In the genomic region with DNA sequence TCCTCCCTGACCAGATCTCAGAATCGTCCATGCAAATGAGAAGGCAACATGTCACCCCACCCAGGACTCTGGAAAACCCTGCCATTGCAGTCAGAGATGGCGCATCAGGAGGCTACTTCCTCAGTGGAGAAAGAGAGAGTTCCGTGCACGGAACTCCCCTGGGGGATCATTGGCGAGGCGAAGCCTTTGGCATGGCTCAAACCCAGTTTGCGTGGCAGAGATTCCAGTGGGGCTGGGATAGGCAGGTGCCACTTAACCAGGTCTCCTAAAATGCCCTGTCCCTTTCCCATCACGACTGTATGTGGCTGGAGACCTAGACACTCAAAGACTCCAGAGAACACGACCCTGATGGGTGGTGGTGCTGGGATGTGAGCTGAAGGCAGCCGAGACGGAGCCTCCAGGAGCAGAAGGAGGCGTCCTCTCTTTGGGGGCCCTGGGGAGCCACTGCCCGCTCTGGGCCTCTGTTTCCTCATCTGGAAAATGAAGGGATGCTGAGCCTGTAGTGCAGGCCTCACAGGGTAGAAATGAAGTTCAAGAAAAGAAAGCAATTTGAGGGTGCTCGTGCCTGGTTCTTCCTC, we compare ENCODE assay signal across 10 cellular contexts. TPM values are rescaled to one million over a fixed set of nuclear protein-coding genes. Genes with fewer than 3 reads are reported as not detected.
DNase-seq lines count a peak whose midpoint lies in the region; ATAC-seq and TF ChIP-seq lines count a peak whose summit lies in the region.
"Had no signal": no experiment of that assay in that cellular context is flagged by ENCODE, and none has a peak within 500 bp of the region (broad histone marks: within the 10 kb centered on the region; RNA-seq: fewer than 3 reads in every experiment).

No MANE protein-coding gene starts in this region.

- no peaks in the 10 kb centered on the region for H4K20me1 ChIP-seq in DOHH2 (ENCODE audit: control insufficient read depth, insufficient read depth, low read depth, low read length)

- H3K27me3 ChIP-seq in DOHH2 (ENCODE audit: control insufficient read depth, low read length) (no peaks in the 10 kb centered on the region), neutrophil (no peaks in the 10 kb centered on the region)
- H3K27me3 ChIP-seq: foreskin keratinocyte had no signal

- no peak for DNase-seq in activated naive CD8-positive, alpha-beta T cell treated with anti-CD3 and anti-CD28 coated beads, Interleukin-2, amount 50 U/mL, for 24 hours
- no peak for DNase-seq in NCI-H526 treated with DMSO at 0.1 percent for 48 hours (lab: John Stamatoyannopoulos, UW)
- no peak for DNase-seq in SK-N-DZ (ENCODE audit: low spot score)
- no peak for DNase-seq in left colon
- DNase-seq: foreskin keratinocyte, occipital lobe had no signal

- H3K4me1 ChIP-seq in DOHH2 (ENCODE audit: control insufficient read depth, low read length) (peaks cover 14% of the 10 kb centered on the region), neutrophil (ENCODE audit: control insufficient read depth in 1 of 2, insufficient read depth in 1 of 2, low read depth in 1 of 2, low read length in 1 of 2) (peaks cover 58% of the 10 kb centered on the region in 2 experiments)
- H3K4me1 ChIP-seq: foreskin keratinocyte had no signal

- peaks cover 51% of the 10 kb centered on the region for H3K36me3 ChIP-seq in DOHH2 (ENCODE audit: control insufficient read depth, low read length)
- H3K36me3 ChIP-seq in neutrophil: peaks cover 65% of the 10 kb centered on the region

- peak overlapping the region; percentile 83 for H3K4me3 Mint-ChIP-seq in activated naive CD8-positive, alpha-beta T cell treated with anti-CD3 and anti-CD28 coated beads, Interleukin-2, amount 50 U/mL, for 24 hours

- peaks cover 41% of the 10 kb centered on the region for H3K4me1 Mint-ChIP-seq in activated naive CD8-positive, alpha-beta T cell treated with anti-CD3 and anti-CD28 coated beads, Interleukin-2, amount 50 U/mL, for 24 hours

- ATAC-seq in HG02798 (IDR thresholded peaks at IDR 0.05; ENCODE audit: poor library complexity, unreplicated experiment) (peak; percentile 6), left colon (no peak)
- no peak for ATAC-seq in activated naive CD8-positive, alpha-beta T cell treated with anti-CD3 and anti-CD28 coated beads, Interleukin-2, amount 50 U/mL, for 24 hours
- ATAC-seq: foreskin keratinocyte had no signal

- H3K4me3 ChIP-seq in DOHH2 (ENCODE audit: low read length) (no peak overlapping the region), neutrophil (ENCODE audit: low read depth in 1 of 2, low read length in 1 of 2) (peak overlapping the region; percentile 70 to 92)

- peaks cover 5% of the 10 kb centered on the region; the same call in 1 of the 2 replicates for H3K79me2 ChIP-seq in DOHH2 (ENCODE audit: control insufficient read depth, low read length)

- H3K27ac Mint-ChIP-seq in activated naive CD8-positive, alpha-beta T cell treated with anti-CD3 and anti-CD28 coated beads, Interleukin-2, amount 50 U/mL, for 24 hours: peak overlapping the region; percentile 99

- intact Hi-C loops in left colon (cut with DNase I, micrococcal nuclease): no loop called here

- H3K27me3 Mint-ChIP-seq in activated naive CD8-positive, alpha-beta T cell treated with anti-CD3 and anti-CD28 coated beads, Interleukin-2, amount 50 U/mL, for 24 hours: no peaks in the 10 kb centered on the region

- TF ChIP-seq CTCF in DOHH2 (IDR thresholded peaks at IDR 0.05; ENCODE audit: low read depth, low read length, poor library complexity, severe bottlenecking) (no peak), neutrophil (IDR thresholded peaks at IDR 0.05) (no peak)

- no peaks in the 10 kb centered on the region for H3K9me2 ChIP-seq in DOHH2 (replicated peaks; ENCODE audit: control insufficient read depth, low read length)

- H3K9me3 ChIP-seq in DOHH2 (ENCODE audit: control insufficient read depth, insufficient read depth, low read length) (no peaks in the 10 kb centered on the region), neutrophil (no peaks in the 10 kb centered on the region)

- H3K27ac ChIP-seq in DOHH2 (ENCODE audit: low read depth, low read length) (peak overlapping the region; percentile 17; the same call in 1 of the 2 replicates), neutrophil (peak overlapping the region; percentile 98)
- H3K27ac ChIP-seq: foreskin keratinocyte had no signal

- peak overlapping the region; percentile 33 for H3K4me2 ChIP-seq in DOHH2 (ENCODE audit: low read length)

- H3F3A ChIP-seq in DOHH2 (ENCODE audit: control insufficient read depth, insufficient read depth): no peaks in the 10 kb centered on the region; the same call in 1 of the 2 replicates

- H3K36me3 Mint-ChIP-seq in activated naive CD8-positive, alpha-beta T cell treated with anti-CD3 and anti-CD28 coated beads, Interleukin-2, amount 50 U/mL, for 24 hours (ENCODE audit: low read depth): peaks cover 34% of the 10 kb centered on the region

- H3K9me3 Mint-ChIP-seq in activated naive CD8-positive, alpha-beta T cell treated with anti-CD3 and anti-CD28 coated beads, Interleukin-2, amount 50 U/mL, for 24 hours: no peaks in the 10 kb centered on the region

RNA-seq across cellular contexts. Expression of gene RGL4, which starts 5.0 kb away (rescaled TPM):
- not detected in 2 replicates for polyA plus RNA-seq in SK-N-DZ (2014; cell fraction: cytosol; rRNA removed)
- polyA plus RNA-seq in SK-N-DZ (2014; cell fraction: nucleus; rRNA removed): 0.08 TPM in 1 of 2 replicates, not detected in the other
- not detected for total RNA-seq in left colon
- total RNA-seq: foreskin keratinocyte, occipital lobe had no signal
- polyA plus RNA-seq: foreskin keratinocyte had no signal

RNA-seq across cellular contexts. Expression of gene ZNF70, which starts 55.1 kb away (rescaled TPM):
- 4.2 and 5.7 TPM in 2 replicates for polyA plus RNA-seq in SK-N-DZ (2014; cell fraction: cytosol; rRNA removed)
- 3.6 and 4.7 TPM in 2 replicates for polyA plus RNA-seq in SK-N-DZ (2014; cell fraction: nucleus; rRNA removed)
- total RNA-seq in left colon: 1 to 10 TPM; 3.7 to 3.8 TPM

RNA-seq across cellular contexts. Expression of gene VPREB3, which starts 58.4 kb away (rescaled TPM):
- not detected in 2 replicates for polyA plus RNA-seq in SK-N-DZ (2014; cell fraction: cytosol; rRNA removed)
- not detected in 2 replicates for polyA plus RNA-seq in SK-N-DZ (2014; cell fraction: nucleus; rRNA removed)
- 1 to 10 TPM in 1 of 2 donors, under 1 TPM in 1; 0.61 to 1.1 TPM for total RNA-seq in left colon
- total RNA-seq: cerebellum, foreskin keratinocyte, occipital lobe had no signal
- polyA plus RNA-seq: foreskin keratinocyte had no signal
